Comparison of ENCODE assay signal across 1 cellular context in the genomic region with DNA sequence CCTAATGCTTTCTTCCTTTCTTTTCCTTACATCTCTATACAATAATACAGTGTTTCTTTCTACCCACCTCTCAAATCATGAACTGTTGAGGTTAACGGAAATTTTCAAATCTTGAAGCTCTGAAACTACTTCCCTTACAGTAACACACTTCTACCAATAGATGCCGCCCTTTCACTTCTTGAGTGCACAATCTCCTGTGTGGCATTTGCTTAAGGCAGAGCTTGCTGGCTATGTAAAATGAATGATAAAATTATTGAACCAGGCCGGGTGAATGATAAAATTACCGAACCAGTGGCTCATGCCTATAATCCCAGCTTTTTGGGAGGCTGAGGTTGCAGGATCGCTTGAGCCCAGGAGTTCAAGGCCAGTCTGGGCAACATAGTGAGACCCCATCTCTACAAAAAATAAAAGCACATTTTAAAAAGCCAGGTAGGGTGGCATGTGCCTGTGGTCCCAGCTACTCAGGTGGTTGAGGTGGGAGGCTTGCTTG.
TF ChIP-seq lines count a peak whose summit lies in the region.

No MANE protein-coding gene starts in this region.

TF ChIP-seq in HCT116, 20 proteins besides CTCF, POLR2A, EP300 and RAD21 (continued from another document):
- TF ChIP-seq, protein P1, sequence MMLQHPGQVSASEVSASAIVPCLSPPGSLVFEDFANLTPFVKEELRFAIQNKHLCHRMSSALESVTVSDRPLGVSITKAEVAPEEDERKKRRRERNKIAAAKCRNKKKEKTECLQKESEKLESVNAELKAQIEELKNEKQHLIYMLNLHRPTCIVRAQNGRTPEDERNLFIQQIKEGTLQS (IDR thresholded peaks at IDR 0.05) = no peak
- TF ChIP-seq JUND (IDR thresholded peaks at IDR 0.05) = no peak
- no peak for TF ChIP-seq CEBPB (IDR thresholded peaks at IDR 0.05; ENCODE audit: low read depth)
